ENCODE assay signal across 22 cellular contexts in genomic region chr15:51798281-51798680, GRCh38. TPM values are rescaled to one million over a fixed set of nuclear protein-coding genes. Genes with fewer than 3 reads are reported as not detected.
A peak's percentile ranks its signal among the peaks of the same experiment; 100 is the strongest.
DNase-seq lines count a peak whose midpoint lies in the region; ATAC-seq and TF ChIP-seq lines count a peak whose summit lies in the region.
"Had no signal": no experiment of that assay in that cellular context is flagged by ENCODE, and none has a peak within 500 bp of the region (broad histone marks: within the 10 kb centered on the region; RNA-seq: fewer than 3 reads in every experiment).

No MANE protein-coding gene starts in this region.

- no peak for TF ChIP-seq EP300 in SK-N-SH (IDR thresholded peaks at IDR 0.05; ENCODE audit: borderline replicate concordance in 1 of 2, low read depth in 1 of 2, low read length in 1 of 2)

- no peak overlapping the region for H3K9ac ChIP-seq in SK-N-SH
- H3K9ac ChIP-seq: BLaER1 had no signal

- no peak overlapping the region for H3K4me3 ChIP-seq in SK-N-SH (ENCODE audit: low read depth in 2 of 2, low read length in 1 of 2)
- H3K4me3 ChIP-seq: BLaER1, SJCRH30 had no signal

- peaks cover 7% of the 10 kb centered on the region for H3F3A ChIP-seq in SK-N-SH (replicated peaks; ENCODE audit: insufficient read depth)

- peak overlapping the region in 1 of 2 experiments; percentile 67; a peak in 1 of 4 replicates for H3K27ac ChIP-seq in SK-N-SH (ENCODE audit: low read depth in 2 of 2, low read length in 1 of 2)
- H3K27ac ChIP-seq: BLaER1, HL-60, SJCRH30 had no signal

- no peak overlapping the region for H3K4me2 ChIP-seq in SK-N-SH
- H3K4me2 ChIP-seq: BLaER1 had no signal

- H3K9me2 ChIP-seq in SK-N-SH = no peaks in the 10 kb centered on the region

- CTCF ChIA-PET in SK-N-SH (lab: Yijun Ruan, JAX) = no interaction called here

- H3K4me1 Mint-ChIP-seq in activated T-helper 17 cell treated with anti-CD3 and anti-CD28 coated beads, Interleukin-2, amount 50 U/mL, for 72 hours = no peaks in the 10 kb centered on the region
- no peaks in the 10 kb centered on the region for H3K4me1 Mint-ChIP-seq in nephron

- peaks cover 27% of the 10 kb centered on the region for H3K36me3 Mint-ChIP-seq in activated T-helper 17 cell treated with anti-CD3 and anti-CD28 coated beads, Interleukin-2, amount 50 U/mL, for 72 hours (ENCODE audit: low read depth)
- no peaks in the 10 kb centered on the region for H3K36me3 Mint-ChIP-seq in nephron (ENCODE audit: low read depth)

- POLR2A ChIA-PET in SK-N-SH (lab: Yijun Ruan, JAX) = no interaction called here

- H4K20me1 ChIP-seq in SK-N-SH (ENCODE audit: insufficient read depth) = peaks cover 6% of the 10 kb centered on the region; the same call in 1 of the 2 replicates
- H4K20me1 ChIP-seq: BLaER1 had no signal

- no peak for TF ChIP-seq RAD21 in SK-N-SH (IDR thresholded peaks at IDR 0.05; ENCODE audit: low read length)

- ATAC-seq in SK-N-SH treated with all-trans-retinoic acid at 6 μM for 48 hours (peak; percentile 19; the same call in 2 of the 3 replicates), GM21619 (IDR thresholded peaks at IDR 0.05; ENCODE audit: unreplicated experiment) (no peak), HG02973 (IDR thresholded peaks at IDR 0.05; ENCODE audit: unreplicated experiment) (no peak)
- ATAC-seq in activated T-helper 17 cell treated with anti-CD3 and anti-CD28 coated beads, Interleukin-2, amount 50 U/mL, for 72 hours (replicated peaks) = peak; percentile 28
- ATAC-seq: HCT116, PC-3, Right ventricle myocardium inferior had no signal

- H2AFZ ChIP-seq in SK-N-SH (ENCODE audit: low read depth) = no peak overlapping the region

- H3K27me3 ChIP-seq in SK-N-SH (ENCODE audit: insufficient read depth) = no peaks in the 10 kb centered on the region
- H3K27me3 ChIP-seq: BLaER1, SJCRH30 had no signal

- DNase-seq in SK-N-SH (no peak), ELR (ENCODE audit: low read depth) (peak; percentile 4)
- DNase-seq: CD4-positive, CD25-positive, alpha-beta regulatory T cell; DMS79; EL; GF-D8; NCI-H1105; NCI-H1436 treated with DMSO at 0.1 percent for 48 hours; NCI-H187 treated with DMSO at 0.1 percent for 48 hours; NCI-H524 treated with DMSO at 0.1 percent for 48 hours; NCI-H774; PC-3; SJCRH30 had no signal

- H3K27me3 Mint-ChIP-seq in activated T-helper 17 cell treated with anti-CD3 and anti-CD28 coated beads, Interleukin-2, amount 50 U/mL, for 72 hours = no peaks in the 10 kb centered on the region
- H3K27me3 Mint-ChIP-seq in nephron (ENCODE audit: low read depth) = no peaks in the 10 kb centered on the region

- H3K79me2 ChIP-seq in SK-N-SH (ENCODE audit: insufficient read depth) = no peaks in the 10 kb centered on the region

- H3K9me3 Mint-ChIP-seq in activated T-helper 17 cell treated with anti-CD3 and anti-CD28 coated beads, Interleukin-2, amount 50 U/mL, for 72 hours = no peaks in the 10 kb centered on the region
- H3K9me3 Mint-ChIP-seq in nephron = no peaks in the 10 kb centered on the region
- H3K9me3 Mint-ChIP-seq: CD4-positive, CD25-positive, alpha-beta regulatory T cell had no signal

- no peak for TF ChIP-seq CTCF in SK-N-SH (IDR thresholded peaks at IDR 0.05)
- TF ChIP-seq CTCF in nephron (IDR thresholded peaks at IDR 0.05; ENCODE audit: unreplicated experiment in 3 of 3) = no peak

- peaks cover 0 to 20% of the 10 kb centered on the region in 2 experiments; a peak in 2 of 4 replicates for H3K4me1 ChIP-seq in SK-N-SH (ENCODE audit: control insufficient read depth in 1 of 2, insufficient read depth in 2 of 2, low read depth in 1 of 2, low read length in 1 of 2)
- H3K4me1 ChIP-seq: SJCRH30 had no signal

- H3K9me3 ChIP-seq in SK-N-SH = no peaks in the 10 kb centered on the region
- H3K9me3 ChIP-seq: BLaER1, SJCRH30 had no signal

- no peak overlapping the region for H3K4me3 Mint-ChIP-seq in activated T-helper 17 cell treated with anti-CD3 and anti-CD28 coated beads, Interleukin-2, amount 50 U/mL, for 72 hours
- no peak overlapping the region for H3K4me3 Mint-ChIP-seq in nephron
- H3K4me3 Mint-ChIP-seq: CD4-positive, CD25-positive, alpha-beta regulatory T cell had no signal

- no peaks in the 10 kb centered on the region for H3K36me3 ChIP-seq in SK-N-SH (replicated peaks in 1 of 2; ENCODE audit: control insufficient read depth in 1 of 2, insufficient read depth in 2 of 2, low read length in 1 of 2)
- H3K36me3 ChIP-seq: SJCRH30 had no signal

- WGBS in SK-N-SH (ENCODE audit: low lambda C conversion rate) = 93% methylated on average over 1 of the region's 1 CpG

- no peak overlapping the region for H3K27ac Mint-ChIP-seq in activated T-helper 17 cell treated with anti-CD3 and anti-CD28 coated beads, Interleukin-2, amount 50 U/mL, for 72 hours
- peak overlapping the region in 2 of 3 experiments; percentile 12 to 32 for H3K27ac Mint-ChIP-seq in nephron
- H3K27ac Mint-ChIP-seq: CD4-positive, CD25-positive, alpha-beta regulatory T cell had no signal

TF ChIP-seq in SK-N-SH treated with all-trans-retinoic acid at 6 μM for 48 hours, 23 proteins besides CTCF, POLR2A, EP300 and RAD21 (continues in another document):
- TF ChIP-seq TCF4 (CRISPR knock-in tag; IDR thresholded peaks at IDR 0.05; ENCODE audit: borderline replicate concordance) (no peak), ESRRG (CRISPR knock-in tag; IDR thresholded peaks at IDR 0.05) (no peak), ZNF8 (CRISPR knock-in tag; IDR thresholded peaks at IDR 0.05) (no peak), PATZ1 (CRISPR knock-in tag; IDR thresholded peaks at IDR 0.05; ENCODE audit: borderline replicate concordance) (no peak)

TF ChIP-seq in SK-N-SH, 30 proteins besides CTCF, POLR2A, EP300 and RAD21:
- TF ChIP-seq REST (IDR thresholded peaks at IDR 0.05; ENCODE audit: low read depth, low read length) (no peak), GABPA (IDR thresholded peaks at IDR 0.05; ENCODE audit: low read depth) (no peak), TEAD4 (IDR thresholded peaks at IDR 0.05; ENCODE audit: borderline replicate concordance, insufficient read depth) (no peak), YY1 (IDR thresholded peaks at IDR 0.05; ENCODE audit: low read depth) (no peak), NRF1 (IDR thresholded peaks at IDR 0.05; ENCODE audit: low read depth, low read length) (no peak), SMC3 (IDR thresholded peaks at IDR 0.05; ENCODE audit: low read depth, low read length) (no peak), RCOR1 (IDR thresholded peaks at IDR 0.05; ENCODE audit: low read length) (no peak)

RNA-seq across cellular contexts. Expression of gene TMOD3, which starts 31.2 kb away (rescaled TPM):
- polyA plus RNA-seq in SK-N-SH (2012; rRNA removed) = 6.0 and 7.6 TPM in 2 replicates
- polyA plus RNA-seq in SK-N-SH (2012; cell fraction: cytosol; rRNA removed) = 10.1 and 12.7 TPM in 2 replicates
- 3.8 and 7.2 TPM in 2 replicates for polyA plus RNA-seq in SK-N-SH (2012; cell fraction: nucleus; rRNA removed)
- total RNA-seq in activated T-helper 17 cell treated with anti-CD3 and anti-CD28 coated beads, Interleukin-2, amount 50 U/mL, for 72 hours = 10 to 100 TPM; 64.5 to 76.9 TPM

RNA-seq across cellular contexts. Expression of gene TMOD2, which starts 46.9 kb away (rescaled TPM):
- polyA plus RNA-seq in SK-N-SH (2012; rRNA removed) = 2.7 and 4.4 TPM in 2 replicates
- 4.3 TPM in 2 replicates for polyA plus RNA-seq in SK-N-SH (2012; cell fraction: cytosol; rRNA removed)
- polyA plus RNA-seq in SK-N-SH (2012; cell fraction: nucleus; rRNA removed) = 3.1 and 6.4 TPM in 2 replicates
- 1 to 10 TPM; 2.8 to 3.8 TPM for total RNA-seq in activated T-helper 17 cell treated with anti-CD3 and anti-CD28 coated beads, Interleukin-2, amount 50 U/mL, for 72 hours

Comparison
In these comparisons a context has a peak if more than half of its experiments do, and no peak if none do; other contexts are left out.
1. ATAC-seq: peak in SK-N-SH treated with all-trans-retinoic acid at 6 μM for 48 hours (single experiment) and activated T-helper 17 cell treated with anti-CD3 and anti-CD28 coated beads, Interleukin-2, amount 50 U/mL, for 72 hours (single experiment); none in GM21619 (single experiment) and HG02973 (single experiment).